Comparison of ENCODE assay signal across 27 cellular contexts in genomic region chr6:131747821-131748353, GRCh38. TPM values are rescaled to one million over a fixed set of nuclear protein-coding genes. Genes with fewer than 3 reads are reported as not detected.
A peak's percentile ranks its signal among the peaks of the same experiment; 100 is the strongest.
DNase-seq lines count a peak whose midpoint lies in the region; ATAC-seq, FAIRE-seq and TF ChIP-seq lines count a peak whose summit lies in the region.
"Had no signal": no experiment of that assay in that cellular context is flagged by ENCODE, and none has a peak within 500 bp of the region (broad histone marks: within the 10 kb centered on the region; RNA-seq: fewer than 3 reads in every experiment).

No MANE protein-coding gene starts in this region.

- H4K5ac ChIP-seq in IMR-90 (ENCODE audit: low read depth, low read length) (no peak overlapping the region), H1 (ENCODE audit: insufficient read length, low read depth, low read length) (no peak overlapping the region)

- H3K9ac ChIP-seq in IMR-90 (ENCODE audit: low read depth, low read length): no peak overlapping the region
- H3K9ac ChIP-seq in H1 (replicated peaks in 1 of 4; ENCODE audit: extremely low read depth in 1 of 4, low read depth in 3 of 4, low read length in 3 of 4): no peak overlapping the region
- no peak overlapping the region for H3K9ac ChIP-seq in neural progenitor cell
- H3K9ac ChIP-seq: BLaER1 treated with 17β-estradiol and CSF1 and Interleukin-3, amounts not matched to agents 10 nM and 100 nM had no signal

- H3K9me3 ChIP-seq in cardiac muscle cell (ENCODE audit: low read depth): no peaks in the 10 kb centered on the region
- no peaks in the 10 kb centered on the region for H3K9me3 ChIP-seq in IMR-90 (ENCODE audit: control insufficient read depth, insufficient read depth, low read length)
- no peaks in the 10 kb centered on the region for H3K9me3 ChIP-seq in H1 (ENCODE audit: insufficient read depth in 2 of 2, low read depth in 1 of 2, low read length in 1 of 2)
- H3K9me3 ChIP-seq in neural progenitor cell (ENCODE audit: low read depth): no peaks in the 10 kb centered on the region
- H3K9me3 ChIP-seq: BLaER1 treated with 17β-estradiol and CSF1 and Interleukin-3, amounts not matched to agents 10 nM and 100 nM had no signal

- H3K27me3 Mint-ChIP-seq in neural progenitor cell (ENCODE audit: insufficient read depth, low read depth): no peaks in the 10 kb centered on the region

- intact Hi-C loops in Right ventricle myocardium inferior (cut with DNase I) (no loop called here), IMR-90 (cut with micrococcal nuclease) (no loop called here)

- H3K4me3 ChIP-seq in cardiac muscle cell (no peak overlapping the region), IMR-90 (ENCODE audit: insufficient read depth, low read depth, low read length) (no peak overlapping the region), H1 (ENCODE audit: extremely low read depth in 1 of 4, insufficient read depth in 2 of 4, low read depth in 3 of 4, low read length in 4 of 4) (no peak overlapping the region), neural progenitor cell (no peak overlapping the region)
- H3K4me3 ChIP-seq: BLaER1 treated with 17β-estradiol and CSF1 and Interleukin-3, amounts not matched to agents 10 nM and 100 nM had no signal

- H3K79me2 ChIP-seq in H1 (ENCODE audit: control insufficient read depth in 1 of 2, insufficient read depth in 2 of 2, low read length in 2 of 2): no peaks in the 10 kb centered on the region
- no peaks in the 10 kb centered on the region for H3K79me2 ChIP-seq in neural progenitor cell (ENCODE audit: low read depth)

- H3K4me1 ChIP-seq in cardiac muscle cell (ENCODE audit: low read depth) (no peaks in the 10 kb centered on the region), IMR-90 (ENCODE audit: control insufficient read depth, insufficient read depth, low read length) (no peaks in the 10 kb centered on the region), H1 (replicated peaks in 1 of 4; ENCODE audit: control insufficient read depth in 3 of 4, insufficient read depth in 4 of 4, low read length in 3 of 4) (peaks cover 0 to 2% (median 0%) of the 10 kb centered on the region in 4 experiments; a peak in 2 of 7 replicates), neural progenitor cell (no peaks in the 10 kb centered on the region)
- H3K4me1 ChIP-seq: BLaER1 treated with 17β-estradiol and CSF1 and Interleukin-3, amounts not matched to agents 10 nM and 100 nM had no signal

- no peak for TF ChIP-seq EP300 in H1 (IDR thresholded peaks at IDR 0.05; ENCODE audit: borderline replicate concordance in 1 of 2, low read depth in 2 of 2, low read length in 2 of 2)

- H2BK5ac ChIP-seq in IMR-90 (ENCODE audit: low read depth, low read length, poor library complexity, severe bottlenecking): no peak overlapping the region
- no peak overlapping the region for H2BK5ac ChIP-seq in H1 (ENCODE audit: low read depth, low read length)

- DNase-seq in cardiac muscle cell (ENCODE audit: low read depth in 1 of 2, low spot score in 1 of 2) (peak in 1 of 2 donors; percentile 38), Right ventricle myocardium inferior (ENCODE audit: missing footprints) (no peak), IMR-90 (no peak), H1 (ENCODE audit: low read depth in 1 of 2, low spot score in 2 of 2) (no peak), neural progenitor cell (ENCODE audit: low spot score) (no peak), SIG-M5 (lab: John Stamatoyannopoulos, UW) (no peak), GOT3 (lab: John Stamatoyannopoulos, UW) (no peak), NCI-H2029 (lab: John Stamatoyannopoulos, UW) (no peak)
- DNase-seq: 8988T; CD4-positive, alpha-beta memory T cell; DND-41; Karpas-422; MV-4-11; NCI-H1105 treated with DMSO at 0.1 percent for 48 hours; NCI-H2081; NCI-H2171 treated with DMSO at 0.1 percent for 48 hours; NCI-H524 treated with DMSO at 0.1 percent for 48 hours; SHP77 had no signal

- no peaks in the 10 kb centered on the region for H3F3A ChIP-seq in neural progenitor cell (ENCODE audit: low read depth)

- no CpG with 5 or more reads among the region's 7 CpGs for WGBS in IMR-90 (ENCODE audit: extremely low coverage in 2 of 2, insufficient read length in 1 of 2), 2 experiments
- WGBS in H1 (ENCODE audit: extremely low coverage in 1 of 2, insufficient coverage in 1 of 2, insufficient read length in 1 of 2, insufficient replicate concordance in 2 of 2, low coverage in 1 of 2, low lambda C conversion rate in 2 of 2, missing lambda C conversion rate in 1 of 2), 2 experiments: 84% methylated on average over 7 of the region's 7 CpGs; no CpG with 5 or more reads in 1 of the 2 experiments

- peak overlapping the region; percentile 70 for H2AFZ ChIP-seq in IMR-90 (replicated peaks; ENCODE audit: low read length, poor library complexity)
- H2AFZ ChIP-seq in H1 (ENCODE audit: low read length): peak overlapping the region; percentile 98
- peak overlapping the region; percentile 29 for H2AFZ ChIP-seq in neural progenitor cell (replicated peaks)

- H3K36me3 Mint-ChIP-seq in neural progenitor cell: no peaks in the 10 kb centered on the region
- H3K36me3 Mint-ChIP-seq: CD4-positive, alpha-beta memory T cell; IgD-negative memory B cell had no signal

- no peak overlapping the region for H2AK9ac ChIP-seq in IMR-90 (replicated peaks; ENCODE audit: low read depth, low read length, poor library complexity)

- H3K4me2 ChIP-seq in IMR-90 (ENCODE audit: low read depth, low read length) (no peak overlapping the region), H1 (ENCODE audit: insufficient read depth in 1 of 2, low read depth in 2 of 2, low read length in 2 of 2) (no peak overlapping the region), neural progenitor cell (no peak overlapping the region)
- H3K4me2 ChIP-seq: BLaER1 treated with 17β-estradiol and CSF1 and Interleukin-3, amounts not matched to agents 10 nM and 100 nM had no signal

- H3K56ac ChIP-seq in IMR-90 (ENCODE audit: extremely low read depth, insufficient read depth, low read length) (no peak overlapping the region), H1 (replicated peaks; ENCODE audit: insufficient read length, low read depth, low read length) (no peak overlapping the region)

- H3K9me3 Mint-ChIP-seq in neural progenitor cell: no peaks in the 10 kb centered on the region
- H3K9me3 Mint-ChIP-seq: IgD-negative memory B cell had no signal

- POLR2A ChIA-PET in IMR-90 (lab: Charles Lee; ENCODE audit: unreplicated experiment) (no interaction called here), H1 (lab: Charles Lee; ENCODE audit: partially characterized antibody) (no interaction called here)

- no peak for TF ChIP-seq POLR2A in IMR-90 (IDR thresholded peaks at IDR 0.05; ENCODE audit: low read depth, low read length)
- no peak for TF ChIP-seq POLR2A in H1 (IDR thresholded peaks at IDR 0.05; ENCODE audit: control extremely low read depth in 1 of 2, low read depth in 2 of 2, low read length in 2 of 2)

- dilution Hi-C loops in IMR-90 (cut with HindIII; ENCODE audit: low sequenced_read_pairs, unreplicated experiment): no loop called here

- no peak for TF ChIP-seq RAD21 in IMR-90 (IDR thresholded peaks at IDR 0.05; ENCODE audit: low read length)
- TF ChIP-seq RAD21 in H1 (IDR thresholded peaks at IDR 0.05 in 1 of 2, conservative IDR thresholded peaks at IDR 0.05 in 1 of 2; ENCODE audit: low read depth in 2 of 2, low read length in 2 of 2): no peak

- H3K27me3 ChIP-seq in cardiac muscle cell: no peaks in the 10 kb centered on the region
- no peaks in the 10 kb centered on the region for H3K27me3 ChIP-seq in IMR-90 (ENCODE audit: control insufficient read depth, insufficient read depth, low read length)
- H3K27me3 ChIP-seq in H1 (replicated peaks in 1 of 4; ENCODE audit: control insufficient read depth in 3 of 4, extremely low read depth in 1 of 4, insufficient read depth in 3 of 4, low read length in 3 of 4): no peaks in the 10 kb centered on the region
- H3K27me3 ChIP-seq in neural progenitor cell: no peaks in the 10 kb centered on the region

- no peak for FAIRE-seq in H1 (lab: Jason Lieb, UNC)
- FAIRE-seq: GM12892, H54 had no signal

- H3K9me1 ChIP-seq in IMR-90 (ENCODE audit: insufficient read depth, low read length): no peaks in the 10 kb centered on the region; the same call in 1 of the 2 replicates

- H4K91ac ChIP-seq in IMR-90 (ENCODE audit: insufficient read depth, low read depth, low read length): no peak overlapping the region
- H4K91ac ChIP-seq in H1 (replicated peaks; ENCODE audit: insufficient read length, low read length): no peak overlapping the region

- BruUV-seq in IMR-90 (replicated peaks; lab: Mats Ljungman, UMichigan): no TSS peak

- H4K20me1 ChIP-seq in IMR-90 (ENCODE audit: insufficient read depth, low read length) (no peaks in the 10 kb centered on the region), H1 (replicated peaks in 1 of 2; ENCODE audit: control insufficient read depth in 1 of 2, insufficient read depth in 2 of 2, low read length in 2 of 2) (no peaks in the 10 kb centered on the region), neural progenitor cell (ENCODE audit: low read depth) (no peaks in the 10 kb centered on the region)
- H4K20me1 ChIP-seq: BLaER1 treated with 17β-estradiol and CSF1 and Interleukin-3, amounts not matched to agents 10 nM and 100 nM had no signal

- H3K14ac ChIP-seq in IMR-90 (replicated peaks; ENCODE audit: low read depth, low read length): 0 out of 2 replicates have a peak overlapping the region, but pooled peaks have one; percentile 52
- no peak overlapping the region for H3K14ac ChIP-seq in H1 (ENCODE audit: insufficient read length)

- peak overlapping the region; percentile 42; the same call in 1 of the 2 replicates for H2BK20ac ChIP-seq in IMR-90 (ENCODE audit: low read depth, low read length)
- H2BK20ac ChIP-seq in H1 (ENCODE audit: low read length): no peak overlapping the region

- H4K8ac ChIP-seq in IMR-90 (ENCODE audit: low read depth in 2 of 2, low read length in 2 of 2) (peak overlapping the region in 1 of 2 experiments; percentile 47; a peak in 2 of 4 replicates), H1 (ENCODE audit: extremely low read depth, insufficient read depth, low read length) (no peak overlapping the region)

- ATAC-seq in Right ventricle myocardium inferior (no peak), IMR-90 (ENCODE audit: low read depth) (no peak)
- ATAC-seq: SK-N-SH treated with all-trans-retinoic acid at 6 μM for 48 hours had no signal

- H3K27ac ChIP-seq in cardiac muscle cell (peak overlapping the region; percentile 34), IMR-90 (ENCODE audit: insufficient read depth, low read length) (no peak overlapping the region), H1 (ENCODE audit: low read depth, low read length) (no peak overlapping the region), neural progenitor cell (no peak overlapping the region)
- H3K27ac ChIP-seq: BLaER1 treated with 17β-estradiol and CSF1 and Interleukin-3, amounts not matched to agents 10 nM and 100 nM; HL-60 had no signal

- H3K4ac ChIP-seq in IMR-90 (ENCODE audit: low read depth, low read length): peak overlapping the region; percentile 52; the same call in 1 of the 2 replicates
- H3K4ac ChIP-seq in H1 (replicated peaks; ENCODE audit: insufficient read length, low read depth, low read length): no peak overlapping the region

- TF ChIP-seq CTCF in cardiac muscle cell (IDR thresholded peaks at IDR 0.05; ENCODE audit: low read depth, low read length) (no peak), IMR-90 (conservative IDR thresholded peaks at IDR 0.05; ENCODE audit: low read depth, low read length) (no peak), H1 (IDR thresholded peaks at IDR 0.05; ENCODE audit: control extremely low read depth in 1 of 3, insufficient read depth in 1 of 3, low read depth in 1 of 3, low read length in 3 of 3) (no peak), neural progenitor cell (IDR thresholded peaks at IDR 0.05) (no peak)

- peak overlapping the region; percentile 68; the same call in 1 of the 2 replicates for H2BK120ac ChIP-seq in IMR-90 (ENCODE audit: low read depth, low read length)
- no peak overlapping the region for H2BK120ac ChIP-seq in H1 (replicated peaks; ENCODE audit: low read depth, low read length)

- no peak overlapping the region for H3K4me3 Mint-ChIP-seq in neural progenitor cell
- H3K4me3 Mint-ChIP-seq: CD4-positive, alpha-beta memory T cell; IgD-negative memory B cell had no signal

- peak overlapping the region; percentile 57; the same call in 1 of the 3 replicates for H2BK15ac ChIP-seq in IMR-90 (ENCODE audit: low read depth, low read length)
- H2BK15ac ChIP-seq in H1 (ENCODE audit: low read length): no peak overlapping the region

- peak overlapping the region; percentile 59 for H3K27ac Mint-ChIP-seq in neural progenitor cell
- H3K27ac Mint-ChIP-seq: CD4-positive, alpha-beta memory T cell; IgD-negative memory B cell had no signal

- H3K23me2 ChIP-seq in H1 (ENCODE audit: low read depth, low read length): no peaks in the 10 kb centered on the region; the same call in 1 of the 2 replicates

- in situ Hi-C loops in IMR-90 (cut with MboI; ENCODE audit: low sequenced_read_pairs): no loop called here

- H3K4me1 Mint-ChIP-seq in neural progenitor cell: no peaks in the 10 kb centered on the region
- H3K4me1 Mint-ChIP-seq: CD4-positive, alpha-beta memory T cell; IgD-negative memory B cell had no signal

- H3K23ac ChIP-seq in IMR-90 (ENCODE audit: low read depth, low read length) (no peak overlapping the region), H1 (ENCODE audit: insufficient read length) (no peak overlapping the region)

- CTCF ChIA-PET in IMR-90 (lab: Yijun Ruan, JAX) (no interaction called here), H1 (lab: Charles Lee; ENCODE audit: partially characterized antibody) (interaction anchor here (0.7 kb wide), 1 partner anchor 162 kb away, joined by 3 read pairs; no protein-coding TSS in a partner anchor)

- H2AK5ac ChIP-seq in IMR-90 (ENCODE audit: low read depth, low read length) (peak overlapping the region; percentile 35; the same call in 1 of the 2 replicates), H1 (ENCODE audit: low read depth, low read length) (no peak overlapping the region)

- H3K36me3 ChIP-seq in cardiac muscle cell (no peaks in the 10 kb centered on the region), IMR-90 (ENCODE audit: control insufficient read depth, insufficient read depth, low read length) (no peaks in the 10 kb centered on the region), H1 (ENCODE audit: control insufficient read depth in 2 of 4, insufficient read depth in 4 of 4, low read length in 3 of 4) (no peaks in the 10 kb centered on the region), neural progenitor cell (no peaks in the 10 kb centered on the region)
- H3K36me3 ChIP-seq: BLaER1 treated with 17β-estradiol and CSF1 and Interleukin-3, amounts not matched to agents 10 nM and 100 nM had no signal

- H2BK12ac ChIP-seq in H1 (ENCODE audit: low read depth, low read length): no peak overlapping the region

- H3K79me1 ChIP-seq in IMR-90 (ENCODE audit: low read depth in 1 of 2, low read length in 2 of 2) (no peaks in the 10 kb centered on the region), H1 (ENCODE audit: low read depth, low read length) (no peaks in the 10 kb centered on the region)

- no peak overlapping the region for H3K18ac ChIP-seq in IMR-90 (ENCODE audit: low read depth, low read length)
- H3K18ac ChIP-seq in H1 (ENCODE audit: extremely low read depth, low read length): no peak overlapping the region

RNA-seq across cellular contexts. Expression of gene CTAGE9, which starts 37.1 kb away (rescaled TPM):
- total RNA-seq in cardiac muscle cell (not detected in 2 replicates), Right ventricle myocardium inferior (not detected), IMR-90 (2012; rRNA removed) (not detected in 2 replicates), neural progenitor cell (ENCODE audit: low replicate concordance) (not detected in 2 replicates)
- polyA plus RNA-seq in cardiac muscle cell (not detected in 2 replicates), IMR-90 (2012; rRNA removed) (not detected in 2 replicates), H1 (2011; rRNA removed) (not detected in 2 replicates)
- not detected in 2 replicates for polyA plus RNA-seq in IMR-90 (2012; cell fraction: cytosol; rRNA removed)
- polyA plus RNA-seq in IMR-90 (2012; cell fraction: nucleus; rRNA removed; ENCODE audit: low replicate concordance): not detected in 2 replicates
- not detected in 2 replicates for total RNA-seq in H1 (2021; fragmentation: NEBNext Ultra II Directional; extraction: Animal tissue kit (Norgen Biotek cat#: 25700))
- polyA plus RNA-seq in H1 (2011; cell fraction: cytosol; rRNA removed): not detected
- polyA plus RNA-seq in H1 (2011; cell fraction: nucleus; rRNA removed): not detected
- polyA plus RNA-seq in H1 (2012, experiment 1 of 2): not detected in 4 replicates
- not detected for polyA plus RNA-seq in H1 (2012, experiment 2 of 2)
- not detected for polyA plus RNA-seq in H1 (2013, experiment 1 of 2)
- 0.02 TPM for polyA plus RNA-seq in H1 (2013, experiment 2 of 2)
- polyA minus RNA-seq in H1 (2011; rRNA and poly(A)+ RNA removed): not detected in 2 replicates
- not detected for polyA minus RNA-seq in H1 (2011; cell fraction: cytosol; rRNA and poly(A)+ RNA removed)
- not detected for polyA minus RNA-seq in H1 (2011; cell fraction: nucleus; rRNA and poly(A)+ RNA removed)
- total RNA-seq: CD4-positive, alpha-beta memory T cell; HT-29; M059J; RPMI7951 had no signal
- polyA plus RNA-seq: CD4-positive, alpha-beta memory T cell; IgD-negative memory B cell had no signal

RNA-seq across cellular contexts. Expression of gene OR2A4, which starts 46.7 kb away (rescaled TPM):
- total RNA-seq in cardiac muscle cell (not detected in 2 replicates), Right ventricle myocardium inferior (not detected), IMR-90 (2012; rRNA removed) (not detected in 2 replicates), neural progenitor cell (ENCODE audit: low replicate concordance) (0.82 TPM in 1 of 2 replicates, not detected in the other)
- polyA plus RNA-seq in cardiac muscle cell (not detected in 2 replicates), IMR-90 (2012; rRNA removed) (not detected in 2 replicates), H1 (2011; rRNA removed) (0.27 and 0.88 TPM in 2 replicates)
- not detected in 2 replicates for polyA plus RNA-seq in IMR-90 (2012; cell fraction: cytosol; rRNA removed)
- not detected in 2 replicates for polyA plus RNA-seq in IMR-90 (2012; cell fraction: nucleus; rRNA removed; ENCODE audit: low replicate concordance)
- total RNA-seq in H1 (2021; fragmentation: NEBNext Ultra II Directional; extraction: Animal tissue kit (Norgen Biotek cat#: 25700)): not detected in 2 replicates
- 0.13 TPM for polyA plus RNA-seq in H1 (2011; cell fraction: cytosol; rRNA removed)
- polyA plus RNA-seq in H1 (2011; cell fraction: nucleus; rRNA removed): not detected
- polyA plus RNA-seq in H1 (2012, experiment 1 of 2): 0.09 to 0.63 TPM (median 0.35 TPM) in 3 of 4 replicates, not detected in the other
- not detected for polyA plus RNA-seq in H1 (2012, experiment 2 of 2)
- not detected for polyA plus RNA-seq in H1 (2013, experiment 1 of 2)
- polyA plus RNA-seq in H1 (2013, experiment 2 of 2): not detected
- not detected in 2 replicates for polyA minus RNA-seq in H1 (2011; rRNA and poly(A)+ RNA removed)
- not detected for polyA minus RNA-seq in H1 (2011; cell fraction: cytosol; rRNA and poly(A)+ RNA removed)
- 0.90 TPM for polyA minus RNA-seq in H1 (2011; cell fraction: nucleus; rRNA and poly(A)+ RNA removed)
- total RNA-seq: CD4-positive, alpha-beta memory T cell; HT-29; RPMI7951 had no signal
- polyA plus RNA-seq: CD4-positive, alpha-beta memory T cell; IgD-negative memory B cell had no signal

RNA-seq across cellular contexts. Expression of gene ENPP1, which starts 59.9 kb away (rescaled TPM):
- total RNA-seq in cardiac muscle cell (1.2 and 3.1 TPM in 2 replicates), Right ventricle myocardium inferior (1.7 TPM), IMR-90 (2012; rRNA removed) (38.9 and 39.4 TPM in 2 replicates), neural progenitor cell (ENCODE audit: low replicate concordance) (7.8 and 9.7 TPM in 2 replicates)
- polyA plus RNA-seq in cardiac muscle cell (0.84 and 1.2 TPM in 2 replicates), IMR-90 (2012; rRNA removed) (10.5 and 10.9 TPM in 2 replicates), H1 (2011; rRNA removed) (6.9 and 10.1 TPM in 2 replicates)
- 1.9 and 7.1 TPM in 2 replicates for polyA plus RNA-seq in IMR-90 (2012; cell fraction: cytosol; rRNA removed)
- polyA plus RNA-seq in IMR-90 (2012; cell fraction: nucleus; rRNA removed; ENCODE audit: low replicate concordance): 1.6 and 10.0 TPM in 2 replicates
- 32.5 and 39.1 TPM in 2 replicates for total RNA-seq in H1 (2021; fragmentation: NEBNext Ultra II Directional; extraction: Animal tissue kit (Norgen Biotek cat#: 25700))
- polyA plus RNA-seq in H1 (2011; cell fraction: cytosol; rRNA removed): 10.4 TPM
- polyA plus RNA-seq in H1 (2011; cell fraction: nucleus; rRNA removed): 7.6 TPM
- polyA plus RNA-seq in H1 (2012, experiment 1 of 2): 8.7 to 19.2 TPM (median 10.0 TPM) in 4 replicates
- 1.1 TPM for polyA plus RNA-seq in H1 (2012, experiment 2 of 2)
- polyA plus RNA-seq in H1 (2013, experiment 1 of 2): 32.4 TPM
- 33.9 TPM for polyA plus RNA-seq in H1 (2013, experiment 2 of 2)
- 34.4 and 46.8 TPM in 2 replicates for polyA minus RNA-seq in H1 (2011; rRNA and poly(A)+ RNA removed)
- polyA minus RNA-seq in H1 (2011; cell fraction: cytosol; rRNA and poly(A)+ RNA removed): 20.0 TPM
- polyA minus RNA-seq in H1 (2011; cell fraction: nucleus; rRNA and poly(A)+ RNA removed): 23.8 TPM

Comparison
In these comparisons a context has a peak if more than half of its experiments do, and no peak if none do; other contexts are left out.
1. H2AFZ ChIP-seq: peak in every context shown above with its lines; median percentile 98 in H1; 70 in IMR-90; 29 in neural progenitor cell.